In the genomic region with DNA sequence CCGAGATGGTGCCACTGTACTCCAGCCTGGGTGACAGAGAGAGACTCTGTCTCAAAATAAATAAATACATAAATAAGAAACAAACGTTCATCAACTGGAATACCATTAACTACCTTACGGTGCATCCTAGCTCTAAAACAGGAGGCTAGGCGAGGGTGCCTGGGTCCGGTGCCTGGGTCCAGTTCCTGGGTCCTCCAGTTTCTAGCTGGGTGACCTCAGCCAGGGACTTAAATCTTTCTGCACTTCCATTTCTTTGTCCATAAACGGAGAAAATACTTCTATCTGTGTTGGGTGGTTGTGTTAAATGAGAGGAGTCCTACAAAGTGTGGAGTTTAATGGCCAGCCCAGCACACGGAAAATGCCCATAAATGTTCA, we compare ENCODE assay signal across 1 cellular context.
TF ChIP-seq lines count a peak whose summit lies in the region.

No MANE protein-coding gene starts in this region.

TF ChIP-seq in SK-N-SH, 30 proteins besides CTCF, POLR2A, EP300 and RAD21:
- TF ChIP-seq SIN3A (IDR thresholded peaks at IDR 0.05; ENCODE audit: borderline replicate concordance, low read depth, low read length) = no peak
- TF ChIP-seq, protein P1, sequence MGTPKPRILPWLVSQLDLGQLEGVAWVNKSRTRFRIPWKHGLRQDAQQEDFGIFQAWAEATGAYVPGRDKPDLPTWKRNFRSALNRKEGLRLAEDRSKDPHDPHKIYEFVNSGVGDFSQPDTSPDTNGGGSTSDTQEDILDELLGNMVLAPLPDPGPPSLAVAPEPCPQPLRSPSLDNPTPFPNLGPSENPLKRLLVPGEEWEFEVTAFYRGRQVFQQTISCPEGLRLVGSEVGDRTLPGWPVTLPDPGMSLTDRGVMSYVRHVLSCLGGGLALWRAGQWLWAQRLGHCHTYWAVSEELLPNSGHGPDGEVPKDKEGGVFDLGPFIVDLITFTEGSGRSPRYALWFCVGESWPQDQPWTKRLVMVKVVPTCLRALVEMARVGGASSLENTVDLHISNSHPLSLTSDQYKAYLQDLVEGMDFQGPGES (IDR thresholded peaks at IDR 0.05; ENCODE audit: low read depth, low read length) = no peak
- TF ChIP-seq, protein P2, sequence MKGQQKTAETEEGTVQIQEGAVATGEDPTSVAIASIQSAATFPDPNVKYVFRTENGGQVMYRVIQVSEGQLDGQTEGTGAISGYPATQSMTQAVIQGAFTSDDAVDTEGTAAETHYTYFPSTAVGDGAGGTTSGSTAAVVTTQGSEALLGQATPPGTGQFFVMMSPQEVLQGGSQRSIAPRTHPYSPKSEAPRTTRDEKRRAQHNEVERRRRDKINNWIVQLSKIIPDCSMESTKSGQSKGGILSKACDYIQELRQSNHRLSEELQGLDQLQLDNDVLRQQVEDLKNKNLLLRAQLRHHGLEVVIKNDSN (IDR thresholded peaks at IDR 0.05; ENCODE audit: borderline replicate concordance, low read depth) = no peak
- TF ChIP-seq FOXM1 (IDR thresholded peaks at IDR 0.05; ENCODE audit: low read depth) = no peak
- no peak for TF ChIP-seq TEAD4 (IDR thresholded peaks at IDR 0.05; ENCODE audit: borderline replicate concordance, insufficient read depth)
- no peak for TF ChIP-seq GATA2 (CRISPR knock-in tag; IDR thresholded peaks at IDR 0.05)
- TF ChIP-seq CHD2 (IDR thresholded peaks at IDR 0.05; ENCODE audit: low read length, partially characterized antibody) = no peak
- TF ChIP-seq, protein P3, sequence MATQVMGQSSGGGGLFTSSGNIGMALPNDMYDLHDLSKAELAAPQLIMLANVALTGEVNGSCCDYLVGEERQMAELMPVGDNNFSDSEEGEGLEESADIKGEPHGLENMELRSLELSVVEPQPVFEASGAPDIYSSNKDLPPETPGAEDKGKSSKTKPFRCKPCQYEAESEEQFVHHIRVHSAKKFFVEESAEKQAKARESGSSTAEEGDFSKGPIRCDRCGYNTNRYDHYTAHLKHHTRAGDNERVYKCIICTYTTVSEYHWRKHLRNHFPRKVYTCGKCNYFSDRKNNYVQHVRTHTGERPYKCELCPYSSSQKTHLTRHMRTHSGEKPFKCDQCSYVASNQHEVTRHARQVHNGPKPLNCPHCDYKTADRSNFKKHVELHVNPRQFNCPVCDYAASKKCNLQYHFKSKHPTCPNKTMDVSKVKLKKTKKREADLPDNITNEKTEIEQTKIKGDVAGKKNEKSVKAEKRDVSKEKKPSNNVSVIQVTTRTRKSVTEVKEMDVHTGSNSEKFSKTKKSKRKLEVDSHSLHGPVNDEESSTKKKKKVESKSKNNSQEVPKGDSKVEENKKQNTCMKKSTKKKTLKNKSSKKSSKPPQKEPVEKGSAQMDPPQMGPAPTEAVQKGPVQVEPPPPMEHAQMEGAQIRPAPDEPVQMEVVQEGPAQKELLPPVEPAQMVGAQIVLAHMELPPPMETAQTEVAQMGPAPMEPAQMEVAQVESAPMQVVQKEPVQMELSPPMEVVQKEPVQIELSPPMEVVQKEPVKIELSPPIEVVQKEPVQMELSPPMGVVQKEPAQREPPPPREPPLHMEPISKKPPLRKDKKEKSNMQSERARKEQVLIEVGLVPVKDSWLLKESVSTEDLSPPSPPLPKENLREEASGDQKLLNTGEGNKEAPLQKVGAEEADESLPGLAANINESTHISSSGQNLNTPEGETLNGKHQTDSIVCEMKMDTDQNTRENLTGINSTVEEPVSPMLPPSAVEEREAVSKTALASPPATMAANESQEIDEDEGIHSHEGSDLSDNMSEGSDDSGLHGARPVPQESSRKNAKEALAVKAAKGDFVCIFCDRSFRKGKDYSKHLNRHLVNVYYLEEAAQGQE (IDR thresholded peaks at IDR 0.05; ENCODE audit: low read depth, low read length) = no peak
